In the genomic region with DNA sequence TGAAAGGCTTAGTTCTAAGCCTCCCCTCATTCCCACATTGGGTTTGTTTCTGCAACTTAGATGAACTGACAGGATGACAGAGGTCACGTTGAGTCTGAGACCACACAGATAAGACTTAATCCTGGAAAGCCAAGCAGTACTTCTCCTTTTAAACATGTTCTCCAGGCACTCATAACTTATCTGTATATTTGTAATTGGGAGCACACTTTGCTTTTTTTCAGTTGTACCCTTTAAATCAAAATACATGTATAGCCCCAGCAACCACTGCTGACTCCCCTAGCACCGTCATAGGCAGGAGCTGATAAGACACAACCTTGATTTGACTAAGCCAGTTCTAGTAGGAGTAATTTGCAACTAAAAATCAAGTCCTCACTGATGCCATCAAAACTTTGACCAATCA, we compare ENCODE assay signal across 25 cellular contexts.
"Had no signal": no experiment of that assay in that cellular context is flagged by ENCODE, and none has a peak within 500 bp of the region (broad histone marks: within the 10 kb centered on the region; RNA-seq: fewer than 3 reads in every experiment).

No MANE protein-coding gene starts in this region.

- H3K36me3 ChIP-seq: MG63 had no signal

- H3K9me3 ChIP-seq: MG63 had no signal

- H3K27ac ChIP-seq: RWPE1 had no signal

- DNase-seq: IMR-90, Karpas-422, KG1, MG63, NCI-H1092, NCI-H1105 treated with DMSO at 0.1 percent for 48 hours, NCI-H1417 treated with DMSO at 0.1 percent for 48 hours, NCI-H146, NCI-H1694 treated with DMSO at 0.1 percent for 48 hours, NCI-H1930, NCI-H2081, NCI-H2107, NCI-H2227 treated with DMSO at 0.1 percent for 48 hours, NCI-H446, NCI-H510A, NCI-H524 treated with DMSO at 0.1 percent for 48 hours, NCI-H69, NCI-H774, PC-3, SHP77, SW 1271, T-cell had no signal

- ATAC-seq: HepG2, Panc1, PC-3, T-cell had no signal

- H3K4me3 ChIP-seq: MG63 had no signal
